20 cellular contexts compared by ENCODE assay signal in genomic region chr2:10352972-10353371, GRCh38.
"Had no signal": no experiment of that assay in that cellular context is flagged by ENCODE, and none has a peak within 500 bp of the region (broad histone marks: within the 10 kb centered on the region; RNA-seq: fewer than 3 reads in every experiment).

No MANE protein-coding gene starts in this region.

- H3K4me3 ChIP-seq: coronary artery, dorsolateral prefrontal cortex, heart left ventricle, sigmoid colon, skin epidermis, stomach, thoracic aorta, transverse colon had no signal

- H3K4me3 Mint-ChIP-seq: naive thymus-derived CD4-positive, alpha-beta T cell had no signal

- H3K36me3 ChIP-seq: sigmoid colon, thoracic aorta, transverse colon had no signal

- H3K27me3 ChIP-seq: dorsolateral prefrontal cortex, heart left ventricle, neutrophil, sigmoid colon, stomach, transverse colon had no signal

- ATAC-seq: esophagus mucosa; heart left ventricle; left colon; left ventricle myocardium superior; naive thymus-derived CD4-positive, alpha-beta T cell had no signal

- H3K27me3 Mint-ChIP-seq: naive thymus-derived CD4-positive, alpha-beta T cell had no signal

- H3K4me1 ChIP-seq: transverse colon had no signal

- DNase-seq: dorsolateral prefrontal cortex; effector CD8-positive, alpha-beta T cell; heart left ventricle; hippocampal formation; left colon; left ventricle myocardium superior; mesendoderm; naive thymus-derived CD4-positive, alpha-beta T cell; sigmoid colon; stimulated activated CD4-positive, alpha-beta T cell treated with anti-CD3 and anti-CD28 coated beads, Interleukin-2, amount 100 ng/mL, for 24 hours; stimulated activated CD4-positive, alpha-beta T cell treated with anti-CD3 and anti-CD28 coated beads, Interleukin-4, amount 100 ng/mL, for 4 hours; stimulated activated naive CD4-positive, alpha-beta T cell; stomach; substantia nigra; transverse colon had no signal

- H3K9me3 ChIP-seq: heart left ventricle, neutrophil, sigmoid colon, stomach, thoracic aorta, transverse colon had no signal

- H3K9me3 Mint-ChIP-seq: naive thymus-derived CD4-positive, alpha-beta T cell had no signal

- H3K27ac ChIP-seq: coronary artery, heart left ventricle, sigmoid colon, skin epidermis, stomach, thoracic aorta, transverse colon had no signal
